In the genomic region with DNA sequence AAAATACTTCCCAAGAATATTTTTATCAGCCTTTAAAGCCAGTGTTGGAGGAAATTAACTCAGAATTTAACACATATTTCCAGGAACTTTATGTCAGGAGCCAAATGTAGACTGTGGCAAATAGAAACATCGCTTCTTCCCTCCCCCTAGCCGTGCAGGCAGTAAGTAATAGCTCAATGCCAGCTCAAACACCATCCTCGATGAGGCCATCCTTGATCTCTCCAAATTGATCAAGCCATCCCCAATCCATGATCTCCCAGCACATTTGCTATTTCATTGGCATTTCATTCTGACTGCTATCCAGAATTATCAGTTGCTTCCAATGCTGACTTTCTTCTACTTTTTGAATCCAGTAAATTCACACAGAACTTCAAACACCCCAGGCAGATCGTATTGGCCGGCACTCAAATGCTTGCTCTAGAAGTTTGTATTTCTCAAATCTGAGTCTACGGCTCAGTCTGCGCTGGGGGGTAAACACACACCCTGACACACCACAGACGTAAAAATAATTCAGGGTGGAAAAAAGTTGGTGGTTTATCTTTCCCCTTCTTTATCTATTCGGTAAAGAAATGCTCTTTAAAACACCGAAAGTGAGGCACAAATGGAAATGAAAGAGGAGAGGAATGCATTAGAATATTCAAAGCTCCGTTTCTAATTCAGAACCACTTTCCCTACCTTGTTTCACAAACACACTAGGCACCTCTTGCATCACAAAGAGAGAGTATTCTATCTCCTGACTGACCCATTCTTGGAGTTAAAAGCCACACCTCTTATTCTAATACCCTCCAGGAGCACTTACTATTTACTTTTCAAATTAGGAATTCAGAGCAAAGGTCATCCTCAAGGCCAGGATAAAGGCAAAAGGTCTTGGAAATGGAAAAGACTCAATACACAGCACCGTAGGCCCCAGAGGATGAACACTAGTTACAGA, we compare ENCODE assay signal across 8 cellular contexts. TPM values are rescaled to one million over a fixed set of nuclear protein-coding genes. Genes with fewer than 3 reads are reported as not detected.
DNase-seq lines count a peak whose midpoint lies in the region; ATAC-seq and TF ChIP-seq lines count a peak whose summit lies in the region.

No MANE protein-coding gene starts in this region.

- no peaks in the 10 kb centered on the region for H3K36me3 ChIP-seq in endodermal cell (ENCODE audit: control insufficient read depth, insufficient read depth, low read length)

- peaks cover 11% of the 10 kb centered on the region for H3K36me3 Mint-ChIP-seq in activated naive CD4-positive, alpha-beta T cell treated with anti-CD3 and anti-CD28 coated beads, Interleukin-2, amount 50 U/mL, for 24 hours
- H3K36me3 Mint-ChIP-seq in endodermal cell (ENCODE audit: low read depth), result peaks cover 10% of the 10 kb centered on the region
- H3K36me3 Mint-ChIP-seq in naive thymus-derived CD8-positive, alpha-beta T cell, result peaks cover 0 to 11% (median 4%) of the 10 kb centered on the region in 3 donors

- H3K27ac ChIP-seq in endodermal cell (ENCODE audit: low read depth, low read length), result peak overlapping the region; percentile 82

- peak overlapping the region; percentile 87 for H3K4me3 ChIP-seq in endodermal cell (ENCODE audit: low read length)

- no peak for TF ChIP-seq CTCF in endodermal cell (conservative IDR thresholded peaks at IDR 0.05)

- POLR2A ChIA-PET in naive thymus-derived CD8-positive, alpha-beta T cell (lab: Charles Lee), result interaction anchor here (0.6 kb wide), 1 partner anchor 40 kb away, joined by 7 read pairs; no protein-coding TSS in a partner anchor

- ATAC-seq in HG03025 (IDR thresholded peaks at IDR 0.05; ENCODE audit: low FRiP score, unreplicated experiment) (peak; percentile 44), GM19397 (IDR thresholded peaks at IDR 0.05; ENCODE audit: unreplicated experiment) (no peak)
- ATAC-seq in naive thymus-derived CD8-positive, alpha-beta T cell, result no peak

- no peak for DNase-seq in activated naive CD4-positive, alpha-beta T cell (lab: John Stamatoyannopoulos, UW)
- DNase-seq in RPMI7951 (ENCODE audit: low read depth) (peak; percentile 2), endodermal cell (peak; percentile 65)
- DNase-seq in naive thymus-derived CD8-positive, alpha-beta T cell, result no peak
- DNase-seq in activated effector memory CD4-positive, alpha-beta T cell treated with anti-CD3 and anti-CD28 coated beads, Interleukin-2, amount 50 U/mL, for 16 hours, result no peak

- H3K4me1 ChIP-seq in endodermal cell (ENCODE audit: control insufficient read depth, insufficient read depth, low read length), result no peaks in the 10 kb centered on the region

- H3K27me3 Mint-ChIP-seq in activated naive CD4-positive, alpha-beta T cell treated with anti-CD3 and anti-CD28 coated beads, Interleukin-2, amount 50 U/mL, for 24 hours, result no peaks in the 10 kb centered on the region
- H3K27me3 Mint-ChIP-seq in endodermal cell (ENCODE audit: insufficient read depth), result peaks cover 47% of the 10 kb centered on the region
- H3K27me3 Mint-ChIP-seq in naive thymus-derived CD8-positive, alpha-beta T cell, result peaks cover 0 to 3% (median 0%) of the 10 kb centered on the region in 5 donors

- peaks cover 45% of the 10 kb centered on the region for H3K4me1 Mint-ChIP-seq in activated naive CD4-positive, alpha-beta T cell treated with anti-CD3 and anti-CD28 coated beads, Interleukin-2, amount 50 U/mL, for 24 hours
- peaks cover 22% of the 10 kb centered on the region for H3K4me1 Mint-ChIP-seq in endodermal cell
- H3K4me1 Mint-ChIP-seq in naive thymus-derived CD8-positive, alpha-beta T cell, result peaks cover 27 to 46% (median 41%) of the 10 kb centered on the region in 4 donors

- no peaks in the 10 kb centered on the region for H3K9me3 ChIP-seq in endodermal cell (ENCODE audit: control insufficient read depth, low read length)

- WGBS in endodermal cell (ENCODE audit: insufficient coverage in 1 of 2, insufficient read length in 1 of 2), 2 experiments, result 3 to 5% methylated on average over 3 to 9 of the region's 12 CpGs

- no peaks in the 10 kb centered on the region for H3K9me3 Mint-ChIP-seq in activated naive CD4-positive, alpha-beta T cell treated with anti-CD3 and anti-CD28 coated beads, Interleukin-2, amount 50 U/mL, for 24 hours
- H3K9me3 Mint-ChIP-seq in endodermal cell, result no peaks in the 10 kb centered on the region
- no peaks in the 10 kb centered on the region for H3K9me3 Mint-ChIP-seq in naive thymus-derived CD8-positive, alpha-beta T cell

- no peaks in the 10 kb centered on the region for H3K27me3 ChIP-seq in endodermal cell (ENCODE audit: control insufficient read depth, insufficient read depth, low read length, poor library complexity, severe bottlenecking)

- H3K9ac ChIP-seq in endodermal cell (ENCODE audit: extremely low read depth, low read length, poor library complexity, severe bottlenecking), result peak overlapping the region; percentile 74

- peak overlapping the region; percentile 98 for H3K4me3 Mint-ChIP-seq in activated naive CD4-positive, alpha-beta T cell treated with anti-CD3 and anti-CD28 coated beads, Interleukin-2, amount 50 U/mL, for 24 hours
- H3K4me3 Mint-ChIP-seq in endodermal cell, result peak overlapping the region; percentile 93
- peak overlapping the region; percentile 95 to 100 (median 99) for H3K4me3 Mint-ChIP-seq in naive thymus-derived CD8-positive, alpha-beta T cell

- H3K27ac Mint-ChIP-seq in activated naive CD4-positive, alpha-beta T cell treated with anti-CD3 and anti-CD28 coated beads, Interleukin-2, amount 50 U/mL, for 24 hours, result peak overlapping the region; percentile 63
- peak overlapping the region; percentile 29 for H3K27ac Mint-ChIP-seq in endodermal cell
- H3K27ac Mint-ChIP-seq in naive thymus-derived CD8-positive, alpha-beta T cell, result peak overlapping the region; percentile 76 to 99 (median 96)

RNA-seq across cellular contexts. Expression of a gene that starts 1.0 kb away (rescaled TPM):
- 15.0 and 16.3 TPM in 2 replicates for total RNA-seq in RPMI7951 (2014; rRNA removed; shearing (Covaris generic))
- total RNA-seq in endodermal cell, result 10 to 100 TPM; 16.7 to 28.6 TPM
- 25.0 TPM for polyA plus RNA-seq in endodermal cell (2013, experiment 1 of 2)
- 22.9 TPM for polyA plus RNA-seq in endodermal cell (2013, experiment 2 of 2)
- total RNA-seq in naive thymus-derived CD8-positive, alpha-beta T cell, result 10 to 100 TPM; 15.9 to 16.6 TPM
- 10 to 100 TPM in 1 of 3 donors, 1 to 10 TPM in 2; 8.3 to 12.1 (median 9.6) TPM for polyA plus RNA-seq in naive thymus-derived CD8-positive, alpha-beta T cell

RNA-seq across cellular contexts. Expression of a gene that starts 54.6 kb away (rescaled TPM):
- 0.10 TPM in 1 of 2 replicates, not detected in the other for total RNA-seq in RPMI7951 (2014; rRNA removed; shearing (Covaris generic))
- total RNA-seq in endodermal cell, result under 1 TPM; 0.11 to 0.15 TPM
- polyA plus RNA-seq in endodermal cell (2013, experiment 1 of 2), result 11.4 TPM
- 8.4 TPM for polyA plus RNA-seq in endodermal cell (2013, experiment 2 of 2)
- not detected for total RNA-seq in naive thymus-derived CD8-positive, alpha-beta T cell
- not detected for polyA plus RNA-seq in naive thymus-derived CD8-positive, alpha-beta T cell

Comparison
In these comparisons a context has a peak if more than half of its experiments do, and no peak if none do; other contexts are left out.
1. H3K27ac Mint-ChIP-seq: peak in every context shown above with its lines; median percentile 96 in naive thymus-derived CD8-positive, alpha-beta T cell; 63 in activated naive CD4-positive, alpha-beta T cell treated with anti-CD3 and anti-CD28 coated beads, Interleukin-2, amount 50 U/mL, for 24 hours; 29 in endodermal cell.
2. DNase-seq: peak in RPMI7951 (single experiment) and endodermal cell (single experiment); none in activated naive CD4-positive, alpha-beta T cell (0 of 4), naive thymus-derived CD8-positive, alpha-beta T cell (0 of 10) and activated effector memory CD4-positive, alpha-beta T cell treated with anti-CD3 and anti-CD28 coated beads, Interleukin-2, amount 50 U/mL, for 16 hours (single experiment).
3. Peak in every context shown above with its lines, with median percentiles within 50 percentile points of each other: H3K4me3 Mint-ChIP-seq.